Comparison of ENCODE assay signal across 2 cellular contexts in genomic region chr6:147378819-147379218, GRCh38.
A peak's percentile ranks its signal among the peaks of the same experiment; 100 is the strongest.
TF ChIP-seq lines count a peak whose summit lies in the region.

No MANE protein-coding gene starts in this region.

TF ChIP-seq in GM23338, 12 proteins besides CTCF, POLR2A, EP300 and RAD21 (continued from another document):
- TF ChIP-seq, protein P1, sequence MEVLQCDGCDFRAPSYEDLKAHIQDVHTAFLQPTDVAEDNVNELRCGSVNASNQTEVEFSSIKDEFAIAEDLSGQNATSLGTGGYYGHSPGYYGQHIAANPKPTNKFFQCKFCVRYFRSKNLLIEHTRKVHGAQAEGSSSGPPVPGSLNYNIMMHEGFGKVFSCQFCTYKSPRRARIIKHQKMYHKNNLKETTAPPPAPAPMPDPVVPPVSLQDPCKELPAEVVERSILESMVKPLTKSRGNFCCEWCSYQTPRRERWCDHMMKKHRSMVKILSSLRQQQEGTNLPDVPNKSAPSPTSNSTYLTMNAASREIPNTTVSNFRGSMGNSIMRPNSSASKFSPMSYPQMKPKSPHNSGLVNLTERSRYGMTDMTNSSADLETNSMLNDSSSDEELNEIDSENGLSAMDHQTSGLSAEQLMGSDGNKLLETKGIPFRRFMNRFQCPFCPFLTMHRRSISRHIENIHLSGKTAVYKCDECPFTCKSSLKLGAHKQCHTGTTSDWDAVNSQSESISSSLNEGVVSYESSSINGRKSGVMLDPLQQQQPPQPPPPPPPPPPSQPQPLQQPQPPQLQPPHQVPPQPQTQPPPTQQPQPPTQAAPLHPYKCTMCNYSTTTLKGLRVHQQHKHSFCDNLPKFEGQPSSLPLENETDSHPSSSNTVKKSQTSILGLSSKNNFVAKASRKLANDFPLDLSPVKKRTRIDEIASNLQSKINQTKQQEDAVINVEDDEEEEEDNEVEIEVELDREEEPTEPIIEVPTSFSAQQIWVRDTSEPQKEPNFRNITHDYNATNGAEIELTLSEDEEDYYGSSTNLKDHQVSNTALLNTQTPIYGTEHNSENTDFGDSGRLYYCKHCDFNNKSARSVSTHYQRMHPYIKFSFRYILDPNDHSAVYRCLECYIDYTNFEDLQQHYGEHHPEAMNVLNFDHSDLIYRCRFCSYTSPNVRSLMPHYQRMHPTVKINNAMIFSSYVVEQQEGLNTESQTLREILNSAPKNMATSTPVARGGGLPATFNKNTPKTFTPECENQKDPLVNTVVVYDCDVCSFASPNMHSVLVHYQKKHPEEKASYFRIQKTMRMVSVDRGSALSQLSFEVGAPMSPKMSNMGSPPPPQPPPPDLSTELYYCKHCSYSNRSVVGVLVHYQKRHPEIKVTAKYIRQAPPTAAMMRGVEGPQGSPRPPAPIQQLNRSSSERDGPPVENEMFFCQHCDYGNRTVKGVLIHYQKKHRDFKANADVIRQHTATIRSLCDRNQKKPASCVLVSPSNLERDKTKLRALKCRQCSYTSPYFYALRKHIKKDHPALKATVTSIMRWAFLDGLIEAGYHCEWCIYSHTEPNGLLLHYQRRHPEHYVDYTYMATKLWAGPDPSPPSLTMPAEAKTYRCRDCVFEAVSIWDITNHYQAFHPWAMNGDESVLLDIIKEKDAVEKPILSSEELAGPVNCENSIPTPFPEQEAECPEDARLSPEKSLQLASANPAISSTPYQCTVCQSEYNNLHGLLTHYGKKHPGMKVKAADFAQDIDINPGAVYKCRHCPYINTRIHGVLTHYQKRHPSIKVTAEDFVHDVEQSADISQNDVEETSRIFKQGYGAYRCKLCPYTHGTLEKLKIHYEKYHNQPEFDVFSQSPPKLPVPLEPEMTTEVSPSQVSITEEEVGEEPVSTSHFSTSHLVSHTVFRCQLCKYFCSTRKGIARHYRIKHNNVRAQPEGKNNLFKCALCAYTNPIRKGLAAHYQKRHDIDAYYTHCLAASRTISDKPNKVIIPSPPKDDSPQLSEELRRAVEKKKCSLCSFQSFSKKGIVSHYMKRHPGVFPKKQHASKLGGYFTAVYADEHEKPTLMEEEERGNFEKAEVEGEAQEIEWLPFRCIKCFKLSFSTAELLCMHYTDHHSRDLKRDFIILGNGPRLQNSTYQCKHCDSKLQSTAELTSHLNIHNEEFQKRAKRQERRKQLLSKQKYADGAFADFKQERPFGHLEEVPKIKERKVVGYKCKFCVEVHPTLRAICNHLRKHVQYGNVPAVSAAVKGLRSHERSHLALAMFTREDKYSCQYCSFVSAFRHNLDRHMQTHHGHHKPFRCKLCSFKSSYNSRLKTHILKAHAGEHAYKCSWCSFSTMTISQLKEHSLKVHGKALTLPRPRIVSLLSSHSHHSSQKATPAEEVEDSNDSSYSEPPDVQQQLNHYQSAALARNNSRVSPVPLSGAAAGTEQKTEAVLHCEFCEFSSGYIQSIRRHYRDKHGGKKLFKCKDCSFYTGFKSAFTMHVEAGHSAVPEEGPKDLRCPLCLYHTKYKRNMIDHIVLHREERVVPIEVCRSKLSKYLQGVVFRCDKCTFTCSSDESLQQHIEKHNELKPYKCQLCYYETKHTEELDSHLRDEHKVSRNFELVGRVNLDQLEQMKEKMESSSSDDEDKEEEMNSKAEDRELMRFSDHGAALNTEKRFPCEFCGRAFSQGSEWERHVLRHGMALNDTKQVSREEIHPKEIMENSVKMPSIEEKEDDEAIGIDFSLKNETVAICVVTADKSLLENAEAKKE (CRISPR knock-in tag; IDR thresholded peaks at IDR 0.05): peak; percentile 87; the same call in 1 of the 2 replicates

TF ChIP-seq in WTC11, 78 proteins besides CTCF, POLR2A, EP300 and RAD21 (continued from another document):
- TF ChIP-seq, protein P2, sequence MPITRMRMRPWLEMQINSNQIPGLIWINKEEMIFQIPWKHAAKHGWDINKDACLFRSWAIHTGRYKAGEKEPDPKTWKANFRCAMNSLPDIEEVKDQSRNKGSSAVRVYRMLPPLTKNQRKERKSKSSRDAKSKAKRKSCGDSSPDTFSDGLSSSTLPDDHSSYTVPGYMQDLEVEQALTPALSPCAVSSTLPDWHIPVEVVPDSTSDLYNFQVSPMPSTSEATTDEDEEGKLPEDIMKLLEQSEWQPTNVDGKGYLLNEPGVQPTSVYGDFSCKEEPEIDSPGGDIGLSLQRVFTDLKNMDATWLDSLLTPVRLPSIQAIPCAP (CRISPR knock-in tag; IDR thresholded peaks at IDR 0.05): no peak
